Comparison of ENCODE assay signal across 9 cellular contexts in the genomic region with DNA sequence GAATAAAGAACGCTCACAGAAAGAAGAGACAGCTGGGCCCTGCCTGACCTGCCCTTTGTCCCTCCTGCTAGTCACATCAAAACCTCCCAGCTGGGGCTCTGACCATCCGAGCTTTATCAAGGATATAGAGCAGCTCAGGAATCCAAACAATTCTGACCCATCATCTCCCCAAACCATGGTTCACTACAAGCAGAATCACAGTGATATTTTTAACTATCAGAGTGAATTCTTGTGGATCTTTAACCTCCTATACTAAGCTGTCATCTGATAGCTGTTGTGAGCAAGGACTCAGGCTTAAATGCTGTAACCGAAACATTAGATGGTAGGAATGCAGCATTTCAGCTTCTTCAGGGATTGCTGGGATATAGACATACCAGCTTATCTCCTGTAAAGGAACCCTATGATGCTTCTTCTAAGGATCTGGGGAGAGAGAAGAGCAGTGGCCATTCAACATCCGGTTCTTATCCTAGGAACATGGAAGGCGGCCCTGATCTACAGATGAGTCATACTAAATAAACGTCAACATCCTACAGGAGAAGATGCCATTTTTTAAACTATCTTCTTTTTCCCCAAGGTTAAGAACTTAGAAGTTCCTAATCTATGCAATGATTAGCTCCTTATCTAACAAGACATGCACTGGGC.
A peak's percentile ranks its signal among the peaks of the same experiment; 100 is the strongest.
DNase-seq lines count a peak whose midpoint lies in the region; ATAC-seq and TF ChIP-seq lines count a peak whose summit lies in the region.
"Had no signal": no experiment of that assay in that cellular context is flagged by ENCODE, and none has a peak within 500 bp of the region (broad histone marks: within the 10 kb centered on the region; RNA-seq: fewer than 3 reads in every experiment).

No MANE protein-coding gene starts in this region.

- H3K4me1 ChIP-seq in BLaER1 (peaks cover 58% of the 10 kb centered on the region), SJCRH30 (peaks cover 40% of the 10 kb centered on the region), neural progenitor cell (peaks cover 36% of the 10 kb centered on the region)

- H3K9ac ChIP-seq in BLaER1, result no peak overlapping the region
- no peak overlapping the region for H3K9ac ChIP-seq in neural progenitor cell

- H2AFZ ChIP-seq in neural progenitor cell (replicated peaks), result no peak overlapping the region

- ATAC-seq in HG02763 (IDR thresholded peaks at IDR 0.05; ENCODE audit: unreplicated experiment), result no peak
- no peak for ATAC-seq in HG02610 (IDR thresholded peaks at IDR 0.05; ENCODE audit: unreplicated experiment)

- no peaks in the 10 kb centered on the region for H3K36me3 ChIP-seq in BLaER1
- no peaks in the 10 kb centered on the region for H3K36me3 ChIP-seq in SJCRH30
- H3K36me3 ChIP-seq in neural progenitor cell, result no peaks in the 10 kb centered on the region

- H3K4me3 ChIP-seq in BLaER1 (no peak overlapping the region), SJCRH30 (no peak overlapping the region), fibroblast of mammary gland (ENCODE audit: control insufficient read depth, low read depth, low read length) (no peak overlapping the region), neural progenitor cell (no peak overlapping the region)

- H4K20me1 ChIP-seq in BLaER1 (no peaks in the 10 kb centered on the region), neural progenitor cell (ENCODE audit: low read depth) (peaks cover 4% of the 10 kb centered on the region)

- H3K27ac ChIP-seq in BLaER1, result no peak overlapping the region
- peak overlapping the region; percentile 68 for H3K27ac ChIP-seq in SJCRH30
- H3K27ac ChIP-seq in neural progenitor cell, result peak overlapping the region; percentile 89

- TF ChIP-seq CTCF in fibroblast of mammary gland (conservative IDR thresholded peaks at IDR 0.05; ENCODE audit: control insufficient read depth, insufficient read depth, low read depth, low read length), result no peak
- no peak for TF ChIP-seq CTCF in neural progenitor cell (IDR thresholded peaks at IDR 0.05)

- H3K27me3 Mint-ChIP-seq in neural progenitor cell (ENCODE audit: insufficient read depth, low read depth), result peaks cover 4% of the 10 kb centered on the region
- H3K27me3 Mint-ChIP-seq: memory B cell had no signal

- peak overlapping the region; percentile 11 for H3K4me3 Mint-ChIP-seq in neural progenitor cell
- H3K4me3 Mint-ChIP-seq: memory B cell had no signal

- H3K9me3 ChIP-seq in BLaER1, result no peaks in the 10 kb centered on the region
- H3K9me3 ChIP-seq in SJCRH30 (replicated peaks), result no peaks in the 10 kb centered on the region
- H3K9me3 ChIP-seq in neural progenitor cell (ENCODE audit: low read depth), result no peaks in the 10 kb centered on the region

- DNase-seq in SJCRH30, result peak; percentile 84 to 85
- DNase-seq in fibroblast of mammary gland (ENCODE audit: low read depth), result peak; percentile 65
- peak; percentile 80 for DNase-seq in neural progenitor cell (ENCODE audit: low spot score)
- DNase-seq in midbrain (lab: John Stamatoyannopoulos, UW), result no peak
- no peak for DNase-seq in T-helper 2 cell

- H3K4me2 ChIP-seq in BLaER1 (peak overlapping the region; percentile 39), neural progenitor cell (peak overlapping the region; percentile 56)

- H3F3A ChIP-seq in neural progenitor cell (ENCODE audit: low read depth), result peaks cover 39% of the 10 kb centered on the region

- peaks cover 19% of the 10 kb centered on the region for H3K4me1 Mint-ChIP-seq in neural progenitor cell
- H3K4me1 Mint-ChIP-seq: memory B cell had no signal

- H3K27me3 ChIP-seq in BLaER1, result no peaks in the 10 kb centered on the region
- no peaks in the 10 kb centered on the region for H3K27me3 ChIP-seq in SJCRH30
- no peaks in the 10 kb centered on the region for H3K27me3 ChIP-seq in neural progenitor cell

- H3K9me3 Mint-ChIP-seq in neural progenitor cell, result peaks cover 5% of the 10 kb centered on the region
- H3K9me3 Mint-ChIP-seq: memory B cell had no signal

- H3K79me2 ChIP-seq in neural progenitor cell (ENCODE audit: low read depth), result peaks cover 8% of the 10 kb centered on the region

- H3K36me3 Mint-ChIP-seq in neural progenitor cell, result peaks cover 2% of the 10 kb centered on the region
- H3K36me3 Mint-ChIP-seq: memory B cell had no signal

- H3K27ac Mint-ChIP-seq in neural progenitor cell, result peak overlapping the region; percentile 28
- H3K27ac Mint-ChIP-seq: memory B cell had no signal

Comparison
In these comparisons a context has a peak if more than half of its experiments do, and no peak if none do; other contexts are left out.
1. DNase-seq: peak in SJCRH30 (2 of 2), fibroblast of mammary gland (single experiment) and neural progenitor cell (single experiment); none in midbrain (single experiment) and T-helper 2 cell (0 of 5).